ENCODE assay signal across 8 cellular contexts in genomic region chr11:396948-397548, GRCh38. TPM values are rescaled to one million over a fixed set of nuclear protein-coding genes. Genes with fewer than 3 reads are reported as not detected.
DNase-seq lines count a peak whose midpoint lies in the region; ATAC-seq and TF ChIP-seq lines count a peak whose summit lies in the region.

No MANE protein-coding gene starts in this region.

- H3K27ac ChIP-seq in trophoblast cell (ENCODE audit: low read depth, low read length) (no peak overlapping the region), mesendoderm (ENCODE audit: low read depth, low read length) (no peak overlapping the region)

- H3K79me1 ChIP-seq in trophoblast cell (ENCODE audit: low read length) (peaks cover 29% of the 10 kb centered on the region), mesendoderm (ENCODE audit: low read length) (no peaks in the 10 kb centered on the region)

- H2BK120ac ChIP-seq in trophoblast cell (ENCODE audit: insufficient read depth, low read length, poor library complexity) (no peak overlapping the region), mesendoderm (ENCODE audit: low read depth, low read length) (no peak overlapping the region)

- H4K5ac ChIP-seq in mesendoderm (ENCODE audit: low read length): no peak overlapping the region

- H3K23ac ChIP-seq in trophoblast cell (ENCODE audit: low read length) (no peak overlapping the region), mesendoderm (ENCODE audit: low read length) (no peak overlapping the region)

- H4K12ac ChIP-seq in trophoblast cell (ENCODE audit: low read depth, low read length): no peak overlapping the region

- H3K9me3 ChIP-seq in trophoblast cell (ENCODE audit: insufficient read depth, low read depth, low read length): peaks cover 19% of the 10 kb centered on the region

- peaks cover 20% of the 10 kb centered on the region for H3K79me2 ChIP-seq in trophoblast cell (ENCODE audit: control insufficient read depth, insufficient read depth, low read length, poor library complexity)
- H3K79me2 ChIP-seq in mesendoderm (ENCODE audit: control insufficient read depth, insufficient read depth, low read length): no peaks in the 10 kb centered on the region

- ATAC-seq in HG02870 (IDR thresholded peaks at IDR 0.05; ENCODE audit: unreplicated experiment) (peak; percentile 45), GM21423 (IDR thresholded peaks at IDR 0.05; ENCODE audit: unreplicated experiment) (no peak)
- peak; percentile 88 for ATAC-seq in effector memory CD8-positive, alpha-beta T cell (replicated peaks)

- H3K4me2 ChIP-seq in trophoblast cell (ENCODE audit: low read length) (no peak overlapping the region), mesendoderm (ENCODE audit: low read length) (no peak overlapping the region)

- H3K4ac ChIP-seq in trophoblast cell (ENCODE audit: low read depth, low read length) (no peak overlapping the region), mesendoderm (ENCODE audit: low read depth, low read length) (no peak overlapping the region)

- no peak overlapping the region for H3K56ac ChIP-seq in mesendoderm (ENCODE audit: low read length)

- DNase-seq in GM12864 (ENCODE audit: low read depth) (no peak), SW 1271 (lab: John Stamatoyannopoulos, UW) (peak; percentile 39 to 64), trophoblast cell (peak; percentile 65 to 76), NCI-H1436 treated with DMSO at 0.1 percent for 48 hours (lab: John Stamatoyannopoulos, UW) (no peak), mesendoderm (no peak)
- peak; percentile 41 to 46 (median 45) for DNase-seq in effector memory CD8-positive, alpha-beta T cell

- no peaks in the 10 kb centered on the region for H3K36me3 Mint-ChIP-seq in effector memory CD8-positive, alpha-beta T cell (ENCODE audit: insufficient read depth)

- no peaks in the 10 kb centered on the region for H3K27me3 Mint-ChIP-seq in effector memory CD8-positive, alpha-beta T cell

- H4K8ac ChIP-seq in trophoblast cell (ENCODE audit: low read depth, low read length) (no peak overlapping the region), mesendoderm (ENCODE audit: low read depth, low read length) (no peak overlapping the region)

- H3K9me3 Mint-ChIP-seq in effector memory CD8-positive, alpha-beta T cell: no peaks in the 10 kb centered on the region

- H3K36me3 ChIP-seq in trophoblast cell (ENCODE audit: control insufficient read depth in 1 of 2, insufficient read depth in 2 of 2, low read length in 2 of 2) (peaks cover 34 to 37% of the 10 kb centered on the region in 2 experiments), mesendoderm (ENCODE audit: control insufficient read depth, insufficient read depth, low read length) (no peaks in the 10 kb centered on the region)

- H3K4me1 Mint-ChIP-seq in effector memory CD8-positive, alpha-beta T cell (ENCODE audit: low read depth in 2 of 2): peaks cover 7 to 13% of the 10 kb centered on the region in 2 donors

- H3K27ac Mint-ChIP-seq in effector memory CD8-positive, alpha-beta T cell: no peak overlapping the region

- H2BK12ac ChIP-seq in trophoblast cell (ENCODE audit: low read length): no peak overlapping the region

- H2AFZ ChIP-seq in trophoblast cell (ENCODE audit: insufficient read depth, low read length, poor library complexity): no peak overlapping the region

- H3K9ac ChIP-seq in trophoblast cell (ENCODE audit: low read length) (no peak overlapping the region), mesendoderm (ENCODE audit: low read length) (no peak overlapping the region)

- WGBS in trophoblast cell (ENCODE audit: extremely low coverage, insufficient coverage, insufficient read length): no CpG with 5 or more reads among the region's 43 CpGs
- no CpG with 5 or more reads among the region's 43 CpGs for WGBS in mesendoderm (ENCODE audit: extremely low coverage, insufficient coverage, low lambda C conversion rate)

- no peak overlapping the region for H3K14ac ChIP-seq in trophoblast cell (ENCODE audit: low read length)

- H2BK15ac ChIP-seq in mesendoderm (replicated peaks; ENCODE audit: low read depth): no peak overlapping the region

- H3K4me3 Mint-ChIP-seq in effector memory CD8-positive, alpha-beta T cell: peak overlapping the region; percentile 27 to 66

- H3K4me1 ChIP-seq in trophoblast cell (ENCODE audit: control insufficient read depth in 1 of 2, insufficient read depth in 2 of 2, low read length in 2 of 2) (peaks cover 26 to 31% of the 10 kb centered on the region in 2 experiments), mesendoderm (ENCODE audit: control insufficient read depth, low read depth, low read length) (peaks cover 4% of the 10 kb centered on the region)

- H3K18ac ChIP-seq in trophoblast cell (ENCODE audit: low read length) (no peak overlapping the region), mesendoderm (ENCODE audit: low read length) (no peak overlapping the region)

- peak; percentile 76 for TF ChIP-seq CTCF in GM12864 (IDR thresholded peaks at IDR 0.05; ENCODE audit: low read depth, low read length, missing control alignments)

- H2AK5ac ChIP-seq in trophoblast cell (ENCODE audit: low read length) (no peak overlapping the region), mesendoderm (ENCODE audit: low read length) (no peak overlapping the region)

- no peak overlapping the region for H2BK5ac ChIP-seq in trophoblast cell (ENCODE audit: low read depth, low read length, poor library complexity)
- H2BK5ac ChIP-seq in mesendoderm (ENCODE audit: low read length): no peak overlapping the region

- H4K91ac ChIP-seq in trophoblast cell (ENCODE audit: low read depth, low read length): no peak overlapping the region

- H3K4me3 ChIP-seq in GM12864 (ENCODE audit: low read depth, low read length): peak overlapping the region; percentile 33
- no peak overlapping the region for H3K4me3 ChIP-seq in trophoblast cell (ENCODE audit: low read depth, low read length)
- no peak overlapping the region for H3K4me3 ChIP-seq in mesendoderm (ENCODE audit: low read length)

- H3K27me3 ChIP-seq in trophoblast cell (ENCODE audit: insufficient read depth, low read length): no peaks in the 10 kb centered on the region
- no peaks in the 10 kb centered on the region for H3K27me3 ChIP-seq in mesendoderm (ENCODE audit: insufficient read depth, low read length, poor library complexity)

RNA-seq across cellular contexts. Expression of gene PKP3, which starts 3.0 kb away (rescaled TPM):
- 44.7 and 45.2 TPM in 2 replicates for polyA plus RNA-seq in trophoblast cell (2013)
- polyA plus RNA-seq in mesendoderm (2013, experiment 1 of 2): 13.1 TPM
- polyA plus RNA-seq in mesendoderm (2013, experiment 2 of 2): 14.1 TPM

RNA-seq across cellular contexts. Expression of gene SIGIRR, which starts 17.8 kb away (rescaled TPM):
- polyA plus RNA-seq in trophoblast cell (2013): 49.3 and 51.6 TPM in 2 replicates
- polyA plus RNA-seq in mesendoderm (2013, experiment 1 of 2): 24.9 TPM
- 26.3 TPM for polyA plus RNA-seq in mesendoderm (2013, experiment 2 of 2)

RNA-seq across cellular contexts. Expression of gene B4GALNT4, which starts 27.7 kb away (rescaled TPM):
- polyA plus RNA-seq in trophoblast cell (2013): 18.4 and 19.5 TPM in 2 replicates
- polyA plus RNA-seq in mesendoderm (2013, experiment 1 of 2): 24.9 TPM
- polyA plus RNA-seq in mesendoderm (2013, experiment 2 of 2): 24.4 TPM

RNA-seq across cellular contexts. Expression of gene ANO9, which starts 44.8 kb away (rescaled TPM):
- 16.3 and 16.5 TPM in 2 replicates for polyA plus RNA-seq in trophoblast cell (2013)
- polyA plus RNA-seq in mesendoderm (2013, experiment 1 of 2): 4.0 TPM
- polyA plus RNA-seq in mesendoderm (2013, experiment 2 of 2): 4.3 TPM

RNA-seq across cellular contexts. Expression of gene PTDSS2, which starts 53.0 kb away (rescaled TPM):
- 27.0 and 28.6 TPM in 2 replicates for polyA plus RNA-seq in trophoblast cell (2013)
- 19.8 TPM for polyA plus RNA-seq in mesendoderm (2013, experiment 1 of 2)
- polyA plus RNA-seq in mesendoderm (2013, experiment 2 of 2): 19.4 TPM

Comparison
In these comparisons a context has a peak if more than half of its experiments do, and no peak if none do; other contexts are left out.
1. DNase-seq: peak in SW 1271 (2 of 2), effector memory CD8-positive, alpha-beta T cell (3 of 3) and trophoblast cell (2 of 2); none in GM12864 (single experiment), NCI-H1436 treated with DMSO at 0.1 percent for 48 hours (single experiment) and mesendoderm (single experiment).